18 cellular contexts compared by ENCODE assay signal in genomic region chr16:3042376-3042775, GRCh38.
"Had no signal": no experiment of that assay in that cellular context is flagged by ENCODE, and none has a peak within 500 bp of the region (broad histone marks: within the 10 kb centered on the region; RNA-seq: fewer than 3 reads in every experiment).

No MANE protein-coding gene starts in this region.

- ATAC-seq: gastroesophageal sphincter; left lobe of liver; naive thymus-derived CD4-positive, alpha-beta T cell; stimulated activated naive B cell treated with anti-CD40 and anti-IgM and Interleukin-4, amounts not matched to agents 10 μg/mL and 1 μg/mL and 100 μg/mL, for 72 hours; stimulated activated naive CD8-positive, alpha-beta T cell treated with anti-CD3 and anti-CD28 coated beads, Interleukin-15, amount 100 ng/mL, for 72 hours had no signal

- H3K9me3 ChIP-seq: esophagus squamous epithelium, gastroesophageal sphincter, sigmoid colon, thoracic aorta, transverse colon had no signal

- H3K4me3 ChIP-seq: esophagus squamous epithelium, gastroesophageal sphincter, sigmoid colon, skin epidermis, thoracic aorta, transverse colon had no signal

- H3K36me3 ChIP-seq: esophagus squamous epithelium, gastroesophageal sphincter, sigmoid colon, thoracic aorta, transverse colon had no signal

- H3K27ac ChIP-seq: esophagus squamous epithelium, gastroesophageal sphincter, sigmoid colon, skin epidermis, thoracic aorta, transverse colon had no signal

- DNase-seq: esophagus squamous epithelium; foreskin fibroblast; glutamatergic neuron; islet precursor cell; mammary epithelial cell; naive thymus-derived CD4-positive, alpha-beta T cell; nephron progenitor cell; posterior cingulate gyrus; sigmoid colon; stimulated activated CD4-positive, alpha-beta T cell treated with anti-CD3 and anti-CD28 coated beads, Interleukin-2, amount 100 ng/mL, for 24 hours; stimulated activated CD4-positive, alpha-beta T cell treated with anti-CD3 and anti-CD28 coated beads, Interleukin-4, amount 100 ng/mL, for 4 hours; stimulated activated naive B cell treated with anti-CD40 and anti-IgM and Interleukin-4, amounts not matched to agents 10 μg/mL and 1 μg/mL and 100 μg/mL, for 72 hours; stimulated activated naive CD8-positive, alpha-beta T cell treated with anti-CD3 and anti-CD28 coated beads, Interleukin-15, amount 100 ng/mL, for 72 hours; transverse colon had no signal
